In the genomic region with DNA sequence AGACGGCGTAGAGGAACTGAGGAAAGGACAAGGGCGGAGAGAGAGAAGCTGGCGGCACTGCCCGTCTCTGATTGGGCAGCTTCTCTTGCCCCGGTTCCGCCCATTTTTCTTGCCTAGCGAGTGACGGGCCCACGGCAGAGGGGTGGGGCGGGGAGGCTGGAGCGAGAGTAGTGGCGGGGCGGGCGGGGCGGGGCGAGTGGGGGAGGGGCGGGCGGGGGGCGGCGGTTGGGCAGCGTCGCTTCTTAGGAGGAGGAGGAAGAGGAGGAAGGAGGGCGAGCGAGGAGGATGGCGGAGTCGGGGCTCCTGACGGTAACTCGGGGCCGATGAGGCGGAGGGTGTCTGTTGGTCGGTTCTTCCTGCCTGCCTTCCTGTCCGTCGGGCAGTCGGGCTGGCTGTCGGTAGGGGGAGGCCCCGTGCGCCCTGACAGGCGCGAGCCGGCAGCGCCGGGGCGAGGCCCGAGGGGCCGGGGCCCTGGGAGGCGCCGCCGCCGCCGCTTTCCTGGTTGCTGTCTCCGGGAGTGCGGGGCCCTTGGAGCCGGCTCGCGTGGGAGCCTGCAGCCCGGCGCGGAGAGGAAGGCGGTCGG, we compare ENCODE assay signal across 8 cellular contexts. TPM values are rescaled to one million over a fixed set of nuclear protein-coding genes. Genes with fewer than 3 reads are reported as not detected.
A peak's percentile ranks its signal among the peaks of the same experiment; 100 is the strongest.
DNase-seq lines count a peak whose midpoint lies in the region; ATAC-seq and TF ChIP-seq lines count a peak whose summit lies in the region.

SHOC2 (plus strand) TSS at position 256 of the 583 bp plus-strand sequence. CDS start 44,755 bp downstream, outside the sequence.

- no peaks in the 10 kb centered on the region for H3K9me3 Mint-ChIP-seq in activated naive CD4-positive, alpha-beta T cell treated with anti-CD3 and anti-CD28 coated beads, Interleukin-2, amount 50 U/mL, for 24 hours

- H3K4me1 Mint-ChIP-seq in activated naive CD4-positive, alpha-beta T cell treated with anti-CD3 and anti-CD28 coated beads, Interleukin-2, amount 50 U/mL, for 24 hours, result peaks cover 67% of the 10 kb centered on the region

- intact Hi-C loops in cardiac septum (cut with DNase I), result loop anchor here (5.0 kb wide), 1 partner anchor 47 kb away; the partner anchor contains the start of gene PDCD4

- no peak for TF ChIP-seq CTCF in GM13976 (IDR thresholded peaks at IDR 0.05; ENCODE audit: borderline replicate concordance, control extremely low read depth, extremely low read depth, insufficient read depth, missing control alignments)

- H3K27me3 Mint-ChIP-seq in activated naive CD4-positive, alpha-beta T cell treated with anti-CD3 and anti-CD28 coated beads, Interleukin-2, amount 50 U/mL, for 24 hours, result no peaks in the 10 kb centered on the region

- no peaks in the 10 kb centered on the region for H3K36me3 Mint-ChIP-seq in activated naive CD4-positive, alpha-beta T cell treated with anti-CD3 and anti-CD28 coated beads, Interleukin-2, amount 50 U/mL, for 24 hours

- peak within 1 kb of the TSS; percentile 99 for H3K4me3 Mint-ChIP-seq in activated naive CD4-positive, alpha-beta T cell treated with anti-CD3 and anti-CD28 coated beads, Interleukin-2, amount 50 U/mL, for 24 hours

- peak; percentile 2 for ATAC-seq in HG02884 (IDR thresholded peaks at IDR 0.05; ENCODE audit: unreplicated experiment)

- in situ Hi-C loops in GM13976 (cut with MboI; ENCODE audit: low sequenced_read_pairs, unreplicated experiment), result no loop called here

- peak within 1 kb of the TSS; percentile 98 for H3K27ac Mint-ChIP-seq in activated naive CD4-positive, alpha-beta T cell treated with anti-CD3 and anti-CD28 coated beads, Interleukin-2, amount 50 U/mL, for 24 hours

- peak; percentile 40 for DNase-seq in NCI-H1694 (lab: John Stamatoyannopoulos, UW)
- DNase-seq in NCI-H1694 treated with DMSO at 0.1 percent for 48 hours (lab: John Stamatoyannopoulos, UW), result no peak
- DNase-seq in RPMI7951 (ENCODE audit: low read depth), result no peak
- DNase-seq in cardiac septum (ENCODE audit: low spot score), result peak; percentile 99
- DNase-seq in pulmonary artery endothelial cell (ENCODE audit: low read depth, low spot score), result no peak
- no peak for DNase-seq in GM13976 (ENCODE audit: low spot score)

RNA-seq across cellular contexts. Expression of gene SHOC2, which starts in this region (rescaled TPM):
- total RNA-seq in RPMI7951 (2014; rRNA removed; shearing (Covaris generic)), result 27.3 and 35.3 TPM in 2 replicates
- 51.4 TPM for total RNA-seq in cardiac septum
- total RNA-seq in pulmonary artery endothelial cell, result 44.4 and 50.5 TPM in 2 replicates

Comparison
In these comparisons a context has a peak if more than half of its experiments do, and no peak if none do; other contexts are left out.
1. DNase-seq: peak in NCI-H1694 (single experiment) and cardiac septum (single experiment); none in NCI-H1694 treated with DMSO at 0.1 percent for 48 hours (single experiment), RPMI7951 (single experiment), pulmonary artery endothelial cell (single experiment) and GM13976 (single experiment).